Comparison of ENCODE assay signal across 27 cellular contexts in the genomic region with DNA sequence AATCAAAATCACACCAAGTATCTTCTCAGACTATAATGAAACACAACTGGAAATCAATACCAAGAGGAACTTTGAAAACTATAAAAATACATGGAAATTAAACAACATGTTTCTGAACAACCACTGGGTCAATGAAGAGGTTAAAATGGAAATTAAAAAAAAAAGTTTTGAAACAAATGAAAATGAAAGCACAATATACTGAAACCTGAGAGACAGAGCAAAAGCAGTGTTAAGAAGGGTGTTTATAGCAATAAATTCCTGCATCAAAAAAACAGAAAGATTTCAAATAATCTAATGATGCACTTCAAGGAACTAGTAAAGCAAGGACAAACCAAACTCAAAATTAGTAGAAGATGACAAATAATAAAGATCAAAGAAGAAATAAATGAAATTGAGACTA.
"Had no signal": no experiment of that assay in that cellular context is flagged by ENCODE, and none has a peak within 500 bp of the region (broad histone marks: within the 10 kb centered on the region; RNA-seq: fewer than 3 reads in every experiment).

No MANE protein-coding gene starts in this region.

- H3K27ac ChIP-seq: adrenal gland, body of pancreas, breast epithelium, SJCRH30, SK-N-MC had no signal

- DNase-seq: activated CD4-positive, alpha-beta T cell treated with anti-CD3 and anti-CD28 coated beads, Interleukin-2, amount 10 ng/mL, durations not matched to agents 24 days and 14 days; activated CD4-positive, alpha-beta T cell treated with anti-CD3 and anti-CD28 coated beads, Interleukin-2, amount 50 U/mL, for 4 hours; activated CD8-positive, alpha-beta T cell treated with anti-CD3 and anti-CD28 coated beads for 36 hours; activated gamma-delta T cell; activated naive CD4-positive, alpha-beta T cell treated with Interleukin-2 at 50 U/mL for 16 hours; activated T-cell treated with anti-CD3 and anti-CD28 coated beads, Interleukin-2, amount 50 U/mL, for 24 hours; adrenal gland; body of pancreas; MG63; NCI-H1092 treated with DMSO at 0.1 percent for 48 hours; NCI-H1417 treated with DMSO at 0.1 percent for 48 hours; NCI-H187 treated with DMSO at 0.1 percent for 48 hours; NCI-H2081; NCI-H2171 treated with DMSO at 0.1 percent for 48 hours; NCI-H2227 treated with DMSO at 0.1 percent for 48 hours; NCI-H446; NCI-H524; NCI-H69; NCI-H82; SHP77; SJCRH30 had no signal

- FAIRE-seq: astrocyte, TTC549 had no signal

- H3K9me3 ChIP-seq: body of pancreas, breast epithelium, MG63, SJCRH30 had no signal

- H3K4me1 ChIP-seq: adrenal gland, body of pancreas, breast epithelium, SJCRH30 had no signal

- H3K36me3 ChIP-seq: adrenal gland, breast epithelium, MG63, SJCRH30 had no signal

- H3K27me3 ChIP-seq: adrenal gland, body of pancreas, breast epithelium, MG63, SJCRH30 had no signal

- H3K4me3 ChIP-seq: adrenal gland, body of pancreas, breast epithelium, MG63, SJCRH30, SK-N-MC had no signal

- ATAC-seq: activated CD8-positive, alpha-beta T cell treated with anti-CD3 and anti-CD28 coated beads for 36 hours; activated naive CD4-positive, alpha-beta T cell treated with anti-CD3 and anti-CD28 coated beads, Interleukin-2, amount 50 U/mL, for 72 hours; body of pancreas; Panc1 had no signal
